ENCODE assay signal across 1 cellular context in the genomic region with DNA sequence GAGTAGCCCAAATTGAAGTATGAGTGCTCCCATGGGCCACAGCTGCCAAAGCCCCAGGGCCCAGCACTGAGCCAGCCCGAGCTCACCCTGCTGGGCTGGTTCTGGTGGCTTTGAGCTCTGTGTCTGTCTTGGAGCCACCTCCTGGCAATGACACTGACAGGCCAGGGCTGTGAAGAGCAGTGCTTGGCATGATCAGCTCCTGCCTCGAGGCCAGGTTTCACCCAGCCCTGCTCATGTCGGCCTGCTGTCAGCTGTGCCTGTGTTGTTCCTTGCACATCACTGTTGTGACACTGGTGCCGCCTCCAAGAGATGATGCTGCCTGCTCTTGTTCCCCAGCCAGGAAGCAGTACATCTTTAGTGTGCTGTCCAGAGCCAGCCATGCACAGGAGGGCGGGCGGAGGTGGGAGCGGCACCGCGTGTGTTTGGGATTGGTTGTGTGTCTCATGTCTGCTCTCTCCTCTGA.
TF ChIP-seq lines count a peak whose summit lies in the region.

No MANE protein-coding gene starts in this region.

TF ChIP-seq in SK-N-SH, 30 proteins besides CTCF, POLR2A, EP300 and RAD21 (continued from another document):
- TF ChIP-seq, protein P1, sequence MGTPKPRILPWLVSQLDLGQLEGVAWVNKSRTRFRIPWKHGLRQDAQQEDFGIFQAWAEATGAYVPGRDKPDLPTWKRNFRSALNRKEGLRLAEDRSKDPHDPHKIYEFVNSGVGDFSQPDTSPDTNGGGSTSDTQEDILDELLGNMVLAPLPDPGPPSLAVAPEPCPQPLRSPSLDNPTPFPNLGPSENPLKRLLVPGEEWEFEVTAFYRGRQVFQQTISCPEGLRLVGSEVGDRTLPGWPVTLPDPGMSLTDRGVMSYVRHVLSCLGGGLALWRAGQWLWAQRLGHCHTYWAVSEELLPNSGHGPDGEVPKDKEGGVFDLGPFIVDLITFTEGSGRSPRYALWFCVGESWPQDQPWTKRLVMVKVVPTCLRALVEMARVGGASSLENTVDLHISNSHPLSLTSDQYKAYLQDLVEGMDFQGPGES (IDR thresholded peaks at IDR 0.05; ENCODE audit: low read depth, low read length) = no peak
TF ChIP-seq in SK-N-SH: peak in this region for 0.
